ENCODE assay signal across 12 cellular contexts in genomic region chr21:39613029-39613934, GRCh38. TPM values are rescaled to one million over a fixed set of nuclear protein-coding genes. Genes with fewer than 3 reads are reported as not detected.
DNase-seq lines count a peak whose midpoint lies in the region; ATAC-seq and TF ChIP-seq lines count a peak whose summit lies in the region.
"Had no signal": no experiment of that assay in that cellular context is flagged by ENCODE, and none has a peak within 500 bp of the region (broad histone marks: within the 10 kb centered on the region; RNA-seq: fewer than 3 reads in every experiment).

No MANE protein-coding gene starts in this region.

- H3K27me3 Mint-ChIP-seq in progenitor cell of endocrine pancreas: peaks cover 57% of the 10 kb centered on the region

- H3K9ac ChIP-seq in ES-I3 (ENCODE audit: low read depth, low read length): peak overlapping the region; percentile 72

- H3K27ac ChIP-seq in SJCRH30: peak overlapping the region; percentile 15; the same call in 1 of the 2 replicates

- no peaks in the 10 kb centered on the region for H3K9me3 Mint-ChIP-seq in progenitor cell of endocrine pancreas (ENCODE audit: low read depth)
- H3K9me3 Mint-ChIP-seq: dendritic cell treated with granulocyte-macrophage colony-stimulating factor and Interleukin-4, amounts not matched to agents 40 ng/mL and 50 ng/mL, for 4 days; T-helper 1 cell treated with Interleukin-12 subunit alpha and Interleukin-12 subunit beta and Interleukin-4 antibody, amounts not matched to agents 30 μg/mL and 1 μg/mL, for 36 hours had no signal

- TF ChIP-seq CTCF in fibroblast of villous mesenchyme (IDR thresholded peaks at IDR 0.05; ENCODE audit: insufficient read depth, low read depth, low read length): no peak
- TF ChIP-seq CTCF in progenitor cell of endocrine pancreas (IDR thresholded peaks at IDR 0.05; ENCODE audit: unreplicated experiment): no peak

- peak overlapping the region; percentile 76 for H3K27ac Mint-ChIP-seq in progenitor cell of endocrine pancreas
- H3K27ac Mint-ChIP-seq: dendritic cell treated with granulocyte-macrophage colony-stimulating factor and Interleukin-4, amounts not matched to agents 40 ng/mL and 50 ng/mL, for 4 days; T-helper 1 cell treated with Interleukin-12 subunit alpha and Interleukin-12 subunit beta and Interleukin-4 antibody, amounts not matched to agents 30 μg/mL and 1 μg/mL, for 36 hours had no signal

- DNase-seq in SJCRH30 (peak in 1 of 2 experiments; percentile 45), fibroblast of villous mesenchyme (ENCODE audit: low read depth) (no peak), progenitor cell of endocrine pancreas (ENCODE audit: low spot score, unreplicated experiment) (no peak), HuH-7.5 (ENCODE audit: low spot score) (no peak), HEK293T (ENCODE audit: extremely low spot score) (no peak), ecto neural progenitor cell (ENCODE audit: low spot score) (no peak)
- DNase-seq: NCI-H226 had no signal

- H3K27me3 ChIP-seq in SJCRH30: no peaks in the 10 kb centered on the region

- ATAC-seq in HG03196 (IDR thresholded peaks at IDR 0.05; ENCODE audit: unreplicated experiment): no peak

- CTCF ChIA-PET in HEK293T (lab: Yijun Ruan, JAX): interaction anchor here (1.0 kb wide), 1 partner anchor 20 kb away, joined by 5 read pairs; no protein-coding TSS in a partner anchor

- H3K4me1 Mint-ChIP-seq in progenitor cell of endocrine pancreas (ENCODE audit: low read depth): peaks cover 22% of the 10 kb centered on the region

- H3K4me3 ChIP-seq in SJCRH30 (peak overlapping the region; percentile 71), fibroblast of villous mesenchyme (ENCODE audit: low read depth, low read length) (peak overlapping the region; percentile 46)
- H3K4me3 ChIP-seq: lung had no signal

- POLR2A ChIA-PET in HEK293T (lab: Yijun Ruan, JAX): no interaction called here

- H3K36me3 ChIP-seq in ES-I3 (ENCODE audit: insufficient read depth, low read length): 0 out of 2 replicates have a peak, but pooled peaks cover 14% of the 10 kb centered on the region
- H3K36me3 ChIP-seq in SJCRH30: no peaks in the 10 kb centered on the region

- no peaks in the 10 kb centered on the region for H3K36me3 Mint-ChIP-seq in progenitor cell of endocrine pancreas (ENCODE audit: insufficient read depth)

- H3K9me3 ChIP-seq in ES-I3 (ENCODE audit: control insufficient read depth, insufficient read depth, low read length): peaks cover 7% of the 10 kb centered on the region; the same call in 1 of the 2 replicates
- no peaks in the 10 kb centered on the region for H3K9me3 ChIP-seq in SJCRH30 (replicated peaks)

- H3K4me1 ChIP-seq in ES-I3 (ENCODE audit: insufficient read depth, low read length) (peaks cover 14% of the 10 kb centered on the region), SJCRH30 (peaks cover 11% of the 10 kb centered on the region)

- peak overlapping the region; percentile 73 for H3K4me3 Mint-ChIP-seq in progenitor cell of endocrine pancreas (ENCODE audit: low read depth)
- H3K4me3 Mint-ChIP-seq: dendritic cell treated with granulocyte-macrophage colony-stimulating factor and Interleukin-4, amounts not matched to agents 40 ng/mL and 50 ng/mL, for 4 days; T-helper 1 cell treated with Interleukin-12 subunit alpha and Interleukin-12 subunit beta and Interleukin-4 antibody, amounts not matched to agents 30 μg/mL and 1 μg/mL, for 36 hours had no signal

TF ChIP-seq in HEK293T, 16 proteins besides CTCF, POLR2A, EP300 and RAD21:
- no peak for TF ChIP-seq LEF1 (IDR thresholded peaks at IDR 0.05; ENCODE audit: borderline replicate concordance)
- TF ChIP-seq, protein P1, sequence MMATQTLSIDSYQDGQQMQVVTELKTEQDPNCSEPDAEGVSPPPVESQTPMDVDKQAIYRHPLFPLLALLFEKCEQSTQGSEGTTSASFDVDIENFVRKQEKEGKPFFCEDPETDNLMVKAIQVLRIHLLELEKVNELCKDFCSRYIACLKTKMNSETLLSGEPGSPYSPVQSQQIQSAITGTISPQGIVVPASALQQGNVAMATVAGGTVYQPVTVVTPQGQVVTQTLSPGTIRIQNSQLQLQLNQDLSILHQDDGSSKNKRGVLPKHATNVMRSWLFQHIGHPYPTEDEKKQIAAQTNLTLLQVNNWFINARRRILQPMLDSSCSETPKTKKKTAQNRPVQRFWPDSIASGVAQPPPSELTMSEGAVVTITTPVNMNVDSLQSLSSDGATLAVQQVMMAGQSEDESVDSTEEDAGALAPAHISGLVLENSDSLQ (IDR thresholded peaks at IDR 0.05): no peak
- no peak for TF ChIP-seq ELF4 (IDR thresholded peaks at IDR 0.05)
- no peak for TF ChIP-seq ARNT (IDR thresholded peaks at IDR 0.05)
- TF ChIP-seq HDGF (IDR thresholded peaks at IDR 0.05; ENCODE audit: borderline replicate concordance): no peak
- no peak for TF ChIP-seq SUZ12 (IDR thresholded peaks at IDR 0.05)

RNA-seq across cellular contexts. Expression of gene B3GALT5, which starts 0.5 kb away (rescaled TPM):
- total RNA-seq in SJCRH30 (2014; rRNA removed; shearing (Covaris generic)): 4.8 and 5.4 TPM in 2 replicates
- total RNA-seq in fibroblast of villous mesenchyme (under 0.01 TPM in 1 of 2 replicates, not detected in the other), progenitor cell of endocrine pancreas (0.86 and 1.6 TPM in 2 replicates)
